ENCODE assay signal across 37 cellular contexts in the genomic region with DNA sequence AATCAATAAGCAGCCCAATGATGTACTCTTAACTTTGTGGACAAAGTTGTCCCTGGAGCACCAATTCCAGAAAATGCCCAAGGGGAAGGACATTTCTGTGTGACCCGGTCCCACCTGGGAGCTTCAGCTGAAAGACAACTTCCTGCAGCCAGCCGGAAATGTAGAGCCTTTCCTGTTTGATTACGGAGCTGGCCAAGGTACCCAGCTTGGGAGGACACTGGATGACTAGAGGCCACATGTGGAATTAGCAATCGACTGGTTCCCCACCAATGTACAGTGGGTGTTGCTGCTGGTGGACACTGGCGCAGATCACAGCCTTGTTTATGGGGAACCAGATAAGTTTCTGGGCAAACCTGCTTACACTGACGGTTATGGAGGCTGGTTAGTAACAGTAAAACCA.
"Had no signal": no experiment of that assay in that cellular context is flagged by ENCODE, and none has a peak within 500 bp of the region (broad histone marks: within the 10 kb centered on the region; RNA-seq: fewer than 3 reads in every experiment).

No MANE protein-coding gene starts in this region.

- H3K4me1 Mint-ChIP-seq: activated CD4-positive, alpha-beta memory T cell treated with anti-CD3 and anti-CD28 coated beads, Interleukin-2, amount 10 ng/mL, durations not matched to agents 7 days and 5 days; activated CD4-positive, alpha-beta T cell treated with anti-CD3 and anti-CD28 coated beads, Interleukin-2, amount 10 ng/mL, durations not matched to agents 7 days and 5 days; activated T-helper 17 cell treated with anti-CD3 and anti-CD28 coated beads, Interleukin-2, amount 50 U/mL, for 72 hours had no signal

- H3K27me3 Mint-ChIP-seq: activated CD4-positive, alpha-beta memory T cell treated with anti-CD3 and anti-CD28 coated beads, Interleukin-2, amount 10 ng/mL, durations not matched to agents 7 days and 5 days; activated CD4-positive, alpha-beta T cell treated with anti-CD3 and anti-CD28 coated beads for 36 hours; activated CD4-positive, alpha-beta T cell treated with anti-CD3 and anti-CD28 coated beads, Interleukin-2, amount 10 ng/mL, durations not matched to agents 7 days and 5 days; activated naive CD8-positive, alpha-beta T cell treated with anti-CD3 and anti-CD28 coated beads for 36 hours; activated T-helper 17 cell treated with anti-CD3 and anti-CD28 coated beads, Interleukin-2, amount 50 U/mL, for 72 hours had no signal

- H3K9me3 Mint-ChIP-seq: activated naive CD4-positive, alpha-beta T cell treated with anti-CD3 and anti-CD28 coated beads, Interleukin-2, amount 50 U/mL, for 72 hours; activated naive CD8-positive, alpha-beta T cell treated with anti-CD3 and anti-CD28 coated beads for 36 hours; activated T-cell treated with anti-CD3 and anti-CD28 coated beads, Interleukin-2, amount 50 U/mL, for 4 hours; activated T-cell treated with anti-CD3 and anti-CD28 coated beads, Interleukin-2, amount 50 U/mL, for 72 hours; activated T-helper 1 cell treated with anti-CD3 and anti-CD28 coated beads, Interleukin-12 subunit alpha, Interleukin-12 subunit beta, Interleukin-2, Interleukin-4 antibody, amounts not matched to agents 30 ng/mL and 10 ng/mL and 1 ng/mL, durations not matched to agents 14 hours and 24 hours and 36 hours; activated T-helper 17 cell treated with anti-CD3 and anti-CD28 coated beads, Interleukin-2, amount 50 U/mL, for 72 hours had no signal

- H3K9me3 ChIP-seq: adrenal gland, colonic mucosa had no signal

- H3K4me3 Mint-ChIP-seq: activated CD4-positive, alpha-beta memory T cell treated with anti-CD3 and anti-CD28 coated beads, Interleukin-2, amount 10 ng/mL, durations not matched to agents 7 days and 5 days; activated CD4-positive, alpha-beta T cell treated with anti-CD3 and anti-CD28 coated beads for 36 hours; activated CD4-positive, alpha-beta T cell treated with anti-CD3 and anti-CD28 coated beads, Interleukin-2, amount 10 ng/mL, durations not matched to agents 7 days and 5 days; activated naive CD4-positive, alpha-beta T cell treated with anti-CD3 and anti-CD28 coated beads for 36 hours; activated naive CD8-positive, alpha-beta T cell treated with anti-CD3 and anti-CD28 coated beads for 36 hours; activated T-cell treated with anti-CD3 and anti-CD28 coated beads, Interleukin-2, amount 50 U/mL, for 4 hours; activated T-cell treated with anti-CD3 and anti-CD28 coated beads, Interleukin-2, amount 50 U/mL, for 72 hours; activated T-helper 1 cell treated with anti-CD3 and anti-CD28 coated beads, Interleukin-12 subunit alpha, Interleukin-12 subunit beta, Interleukin-2, Interleukin-4 antibody, amounts not matched to agents 30 ng/mL and 10 ng/mL and 1 ng/mL, durations not matched to agents 14 hours and 24 hours and 36 hours; activated T-helper 17 cell treated with anti-CD3 and anti-CD28 coated beads, Interleukin-2, amount 50 U/mL, for 72 hours; brain; T-helper 1 cell treated with Interleukin-12 subunit alpha and Interleukin-12 subunit beta and Interleukin-4 antibody, amounts not matched to agents 30 μg/mL and 1 μg/mL, for 36 hours; T-helper 2 cell treated with Interferon-gamma antibody and Interleukin-4, amounts not matched to agents 5 μg/mL and 100 μg/mL, for 36 hours had no signal

- H3K27ac ChIP-seq: adrenal gland, cardiac muscle cell, colonic mucosa, VCaP had no signal

- H3K4me3 ChIP-seq: adrenal gland, cardiac muscle cell, colonic mucosa had no signal

- H3K4me1 ChIP-seq: adrenal gland, colonic mucosa had no signal

- DNase-seq: activated CD4-positive, alpha-beta memory T cell treated with anti-CD3 and anti-CD28 coated beads, Interleukin-2, amount 10 ng/mL, durations not matched to agents 7 days and 5 days; activated CD4-positive, alpha-beta T cell treated with anti-CD3 and anti-CD28 coated beads for 1 hour; activated CD4-positive, alpha-beta T cell treated with anti-CD3 and anti-CD28 coated beads for 36 hours; activated CD4-positive, alpha-beta T cell treated with anti-CD3 and anti-CD28 coated beads for 48 hours; activated CD4-positive, alpha-beta T cell treated with anti-CD3 and anti-CD28 coated beads, Interleukin-2, amount 10 ng/mL, durations not matched to agents 7 days and 5 days; activated CD4-positive, alpha-beta T cell treated with anti-CD3 and anti-CD28 coated beads, Interleukin-2, amount 50 U/mL, for 48 hours; activated CD4-positive, CD25-positive, alpha-beta regulatory T cell; activated CD8-positive, alpha-beta memory T cell treated with anti-CD3 and anti-CD28 coated beads, Interleukin-2, amount 50 U/mL, for 4 hours; activated effector memory CD4-positive, alpha-beta T cell treated with anti-CD3 and anti-CD28 coated beads, Interleukin-2, amount 50 U/mL, for 16 hours; activated gamma-delta T cell treated with Interleukin-2 at 50 U/mL for 16 hours; activated naive CD4-positive, alpha-beta T cell; activated naive CD4-positive, alpha-beta T cell treated with anti-CD3 and anti-CD28 coated beads for 36 hours; activated naive CD4-positive, alpha-beta T cell treated with anti-CD3 and anti-CD28 coated beads, Interleukin-2, amount 50 U/mL, for 16 hours; activated naive CD8-positive, alpha-beta T cell treated with anti-CD3 and anti-CD28 coated beads for 36 hours; activated T-cell treated with anti-CD3 and anti-CD28 coated beads for 4 hours; activated T-cell treated with anti-CD3 and anti-CD28 coated beads, Interleukin-2, amount 50 U/mL, for 1 hour; activated T-cell treated with anti-CD3 and anti-CD28 coated beads, Interleukin-2, amount 50 U/mL, for 4 hours; activated T-cell treated with anti-CD3 and anti-CD28 coated beads, Interleukin-2, amount 50 U/mL, for 72 hours; adrenal gland; amniotic stem cell; aorta; central memory CD4-positive, alpha-beta T cell; colonic mucosa; T-helper 1 cell; T-helper 2 cell; T-helper 9 cell had no signal

- H3K27me3 ChIP-seq: adrenal gland, cardiac muscle cell, colonic mucosa had no signal

- ATAC-seq: activated CD4-positive, alpha-beta T cell treated with anti-CD3 and anti-CD28 coated beads for 36 hours; activated CD4-positive, CD25-positive, alpha-beta regulatory T cell treated with anti-CD3 and anti-CD28 coated beads, Interleukin-2, amount 50 U/mL, for 24 hours; activated naive CD4-positive, alpha-beta T cell treated with anti-CD3 and anti-CD28 coated beads, Interleukin-2, amount 50 U/mL, for 72 hours; activated T-cell treated with anti-CD3 and anti-CD28 coated beads, Interleukin-2, amount 50 U/mL, for 4 hours; activated T-cell treated with anti-CD3 and anti-CD28 coated beads, Interleukin-2, amount 50 U/mL, for 72 hours; activated T-helper 17 cell treated with anti-CD3 and anti-CD28 coated beads, Interleukin-2, amount 50 U/mL, for 72 hours had no signal

- H3K27ac Mint-ChIP-seq: activated CD4-positive, alpha-beta memory T cell treated with anti-CD3 and anti-CD28 coated beads, Interleukin-2, amount 10 ng/mL, durations not matched to agents 7 days and 5 days; activated CD4-positive, alpha-beta T cell treated with anti-CD3 and anti-CD28 coated beads for 36 hours; activated CD4-positive, alpha-beta T cell treated with anti-CD3 and anti-CD28 coated beads, Interleukin-2, amount 10 ng/mL, durations not matched to agents 7 days and 5 days; activated naive CD4-positive, alpha-beta T cell treated with anti-CD3 and anti-CD28 coated beads for 36 hours; activated naive CD4-positive, alpha-beta T cell treated with anti-CD3 and anti-CD28 coated beads, Interleukin-2, amount 50 U/mL, for 72 hours; activated naive CD8-positive, alpha-beta T cell treated with anti-CD3 and anti-CD28 coated beads for 36 hours; activated T-cell treated with anti-CD3 and anti-CD28 coated beads, Interleukin-2, amount 50 U/mL, for 72 hours; activated T-helper 1 cell treated with anti-CD3 and anti-CD28 coated beads, Interleukin-12 subunit alpha, Interleukin-12 subunit beta, Interleukin-2, Interleukin-4 antibody, amounts not matched to agents 30 ng/mL and 10 ng/mL and 1 ng/mL, durations not matched to agents 14 hours and 24 hours and 36 hours; activated T-helper 17 cell treated with anti-CD3 and anti-CD28 coated beads, Interleukin-2, amount 50 U/mL, for 72 hours; brain; T-helper 1 cell treated with Interleukin-12 subunit alpha and Interleukin-12 subunit beta and Interleukin-4 antibody, amounts not matched to agents 30 μg/mL and 1 μg/mL, for 36 hours; T-helper 2 cell treated with Interferon-gamma antibody and Interleukin-4, amounts not matched to agents 5 μg/mL and 100 μg/mL, for 36 hours had no signal

- H3K36me3 ChIP-seq: adrenal gland, cardiac muscle cell, colonic mucosa had no signal

- H3K36me3 Mint-ChIP-seq: activated naive CD4-positive, alpha-beta T cell treated with anti-CD3 and anti-CD28 coated beads, Interleukin-2, amount 50 U/mL, for 72 hours had no signal

- FAIRE-seq: astrocyte, TTC549 had no signal
